Comparison of ENCODE assay signal across 18 cellular contexts in the genomic region with DNA sequence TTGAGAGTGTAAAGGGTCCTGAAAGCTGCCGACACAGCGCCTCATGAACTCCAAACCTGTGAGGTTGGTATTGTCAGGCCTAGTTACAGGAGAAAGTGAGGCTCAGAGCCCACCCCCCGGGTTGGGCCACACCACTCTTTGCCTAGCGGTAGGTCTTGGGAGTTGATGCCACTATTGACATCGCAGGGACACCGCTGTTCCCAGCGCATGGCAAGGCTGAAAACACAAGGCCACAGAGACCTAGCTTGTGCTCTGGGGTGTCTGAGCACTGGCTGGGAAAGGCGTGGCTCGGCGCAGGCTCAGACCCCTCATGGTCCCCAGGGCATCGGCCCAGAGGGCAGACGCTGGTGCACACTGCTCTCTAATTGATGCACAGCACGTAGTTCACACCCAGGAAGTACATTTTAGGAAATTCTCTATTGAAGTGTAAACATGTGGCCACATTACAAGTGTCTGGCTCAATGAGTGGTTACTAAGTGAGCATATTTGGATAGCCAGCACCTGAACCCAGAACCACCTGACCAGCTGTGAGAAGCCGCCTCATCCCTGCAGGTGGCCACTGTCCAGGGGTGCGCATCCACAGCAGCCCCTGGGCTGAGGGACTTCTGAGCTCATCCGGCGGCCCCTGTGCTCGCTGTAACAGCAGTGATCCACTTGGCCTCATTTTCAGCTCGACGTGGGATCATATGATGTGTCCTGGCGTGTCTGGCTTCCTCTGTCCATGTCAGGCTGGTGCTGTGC. TPM values are rescaled to one million over a fixed set of nuclear protein-coding genes. Genes with fewer than 3 reads are reported as not detected.
"Had no signal": no experiment of that assay in that cellular context is flagged by ENCODE, and none has a peak within 500 bp of the region (broad histone marks: within the 10 kb centered on the region; RNA-seq: fewer than 3 reads in every experiment).

No MANE protein-coding gene starts in this region.

- DNase-seq: activated CD4-positive, alpha-beta T cell treated with anti-CD3 and anti-CD28 coated beads, Interleukin-2, amount 10 ng/mL, durations not matched to agents 24 days and 14 days; activated CD8-positive, alpha-beta T cell treated with anti-CD3 and anti-CD28 coated beads for 36 hours; activated naive CD4-positive, alpha-beta T cell treated with anti-CD3 and anti-CD28 coated beads for 36 hours; activated T-cell treated with anti-CD3 and anti-CD28 coated beads, Interleukin-2, amount 50 U/mL, for 24 hours; aorta; brain microvascular endothelial cell; effector CD8-positive, alpha-beta T cell; left colon; natural killer cell; retina; stimulated activated CD4-positive, alpha-beta T cell treated with anti-CD3 and anti-CD28 coated beads, Interleukin-2, amount 100 ng/mL, for 24 hours; stimulated activated naive CD8-positive, alpha-beta T cell treated with anti-CD3 and anti-CD28 coated beads, Interleukin-15, Interleukin-2, amounts not matched to agents 100 U/mL and 50 U/mL, for 24 hours; T-helper 1 cell; T1000 had no signal

- H3K4me3 ChIP-seq: esophagus muscularis mucosa, lung, tibial nerve had no signal

- ATAC-seq: activated CD8-positive, alpha-beta T cell treated with anti-CD3 and anti-CD28 coated beads for 36 hours; left colon; natural killer cell; stimulated activated naive CD8-positive, alpha-beta T cell treated with anti-CD3 and anti-CD28 coated beads, Interleukin-15, Interleukin-2, amounts not matched to agents 100 U/mL and 50 U/mL, for 24 hours had no signal

- H3K27ac ChIP-seq: brain microvascular endothelial cell, esophagus muscularis mucosa, neutrophil, tibial nerve had no signal

- H3K27me3 ChIP-seq: brain microvascular endothelial cell, esophagus muscularis mucosa, neutrophil, tibial nerve had no signal

- H3K9me3 ChIP-seq: esophagus muscularis mucosa, neutrophil, tibial nerve had no signal

RNA-seq across cellular contexts. Expression of a gene that starts 36.9 kb away (rescaled TPM):
- total RNA-seq: activated naive CD4-positive, alpha-beta T cell treated with anti-CD3 and anti-CD28 coated beads for 36 hours; natural killer cell had no signal
